Comparison of ENCODE assay signal across 8 cellular contexts in genomic region chr17:7251330-7252175, GRCh38. TPM values are rescaled to one million over a fixed set of nuclear protein-coding genes. Genes with fewer than 3 reads are reported as not detected.
DNase-seq lines count a peak whose midpoint lies in the region; ATAC-seq and TF ChIP-seq lines count a peak whose summit lies in the region.

CTDNEP1 (minus strand) TSS chr17:7251734; CDS start chr17:7251296, 438 bp downstream.

- peaks cover 25 to 44% (median 34%) of the 10 kb centered on the region in 10 experiments for H3K4me1 ChIP-seq in BLaER1 treated with 17β-estradiol and CSF1 and Interleukin-3, amounts not matched to agents 10 nM and 100 nM
- peaks cover 18 to 47% of the 10 kb centered on the region in 2 donors for H3K4me1 ChIP-seq in left lung

- peak within 1 kb of the TSS; percentile 90 to 99 (median 97) for H3K4me2 ChIP-seq in BLaER1 treated with 17β-estradiol and CSF1 and Interleukin-3, amounts not matched to agents 10 nM and 100 nM

- TF ChIP-seq CTCF in left lung (IDR thresholded peaks at IDR 0.05) = no peak

- DNase-seq in NCI-H774 (lab: John Stamatoyannopoulos, UW) (peak; percentile 87), dermis microvascular lymphatic vessel endothelial cell (ENCODE audit: low read depth in 2 of 2) (peak; percentile 100), left lung (peak; percentile 99)
- peak; percentile 97 to 98 for DNase-seq in activated CD4-positive, alpha-beta T cell treated with anti-CD3 and anti-CD28 coated beads, Interleukin-2, amount 50 U/mL, for 4 hours
- peak; percentile 98 for DNase-seq in stimulated activated CD4-positive, alpha-beta T cell treated with anti-CD3 and anti-CD28 coated beads, Interleukin-2, amount 100 ng/mL, for 4 hours (ENCODE audit: low read depth)

- intact Hi-C loops in left lung (cut with DNase I) = no loop called here

- peak within 1 kb of the TSS; percentile 88 to 98 (median 96) for H3K4me3 ChIP-seq in BLaER1 treated with 17β-estradiol and CSF1 and Interleukin-3, amounts not matched to agents 10 nM and 100 nM
- peak within 1 kb of the TSS; percentile 83 to 95 for H3K4me3 ChIP-seq in left lung

- peak within 1 kb of the TSS; percentile 86 to 98 (median 96) for H3K9ac ChIP-seq in BLaER1 treated with 17β-estradiol and CSF1 and Interleukin-3, amounts not matched to agents 10 nM and 100 nM

- no peaks in the 10 kb centered on the region for H3K9me3 ChIP-seq in BLaER1 treated with 17β-estradiol and CSF1 and Interleukin-3, amounts not matched to agents 10 nM and 100 nM (replicated peaks in 1 of 11)
- no peaks in the 10 kb centered on the region for H3K9me3 ChIP-seq in left lung

- H4K20me1 ChIP-seq in BLaER1 treated with 17β-estradiol and CSF1 and Interleukin-3, amounts not matched to agents 10 nM and 100 nM = peaks cover 0 to 55% (median 30%) of the 10 kb centered on the region in 11 experiments; a peak in 17 of 22 replicates

- H3K27ac ChIP-seq in BLaER1 treated with 17β-estradiol and CSF1 and Interleukin-3, amounts not matched to agents 10 nM and 100 nM = peak within 1 kb of the TSS; percentile 90 to 99 (median 97)
- H3K27ac ChIP-seq in left lung = peak within 1 kb of the TSS; percentile 99 to 100

- H3K27me3 ChIP-seq in BLaER1 treated with 17β-estradiol and CSF1 and Interleukin-3, amounts not matched to agents 10 nM and 100 nM = no peaks in the 10 kb centered on the region
- H3K27me3 ChIP-seq in left lung = no peaks in the 10 kb centered on the region

- ATAC-seq in GM19397 (IDR thresholded peaks at IDR 0.05; ENCODE audit: unreplicated experiment) (peak; percentile 81), HG03565 (IDR thresholded peaks at IDR 0.05; ENCODE audit: unreplicated experiment) (peak; percentile 74), left lung (peak; percentile 90)

- peaks cover 34 to 58% (median 43%) of the 10 kb centered on the region in 11 experiments for H3K36me3 ChIP-seq in BLaER1 treated with 17β-estradiol and CSF1 and Interleukin-3, amounts not matched to agents 10 nM and 100 nM
- peaks cover 0 to 34% of the 10 kb centered on the region in 2 donors for H3K36me3 ChIP-seq in left lung

RNA-seq across cellular contexts. Expression of gene CTDNEP1, which starts in this region (rescaled TPM):
- total RNA-seq in dermis microvascular lymphatic vessel endothelial cell (25.9 and 35.5 TPM in 2 replicates), left lung (100 to 1,000 TPM; 134 to 171 TPM)

Comparison
In these comparisons a context has a peak if more than half of its experiments do, and no peak if none do; other contexts are left out.
1. Peak in every context shown above with its lines: DNase-seq, ATAC-seq, H3K4me3 ChIP-seq and H3K27ac ChIP-seq.